Comparison of ENCODE assay signal across 1 cellular context in genomic region chr5:150060471-150060870, GRCh38.
TF ChIP-seq lines count a peak whose summit lies in the region.

No MANE protein-coding gene starts in this region.

TF ChIP-seq in IMR-90, 13 proteins besides CTCF, POLR2A, EP300 and RAD21 (continued from another document):
- TF ChIP-seq USF2 (IDR thresholded peaks at IDR 0.05; ENCODE audit: low read depth, low read length) (no peak), FOS (IDR thresholded peaks at IDR 0.05; ENCODE audit: low read depth, low read length) (no peak), MXI1 (IDR thresholded peaks at IDR 0.05; ENCODE audit: borderline replicate concordance, low read depth, low read length) (no peak), SMC3 (IDR thresholded peaks at IDR 0.05; ENCODE audit: low read depth, low read length) (no peak)
TF ChIP-seq in IMR-90: peak in this region for 0.
